10 cellular contexts compared by ENCODE assay signal in genomic region chr21:25428537-25428936, GRCh38.
DNase-seq lines count a peak whose midpoint lies in the region; ATAC-seq and TF ChIP-seq lines count a peak whose summit lies in the region.
"Had no signal": no experiment of that assay in that cellular context is flagged by ENCODE, and none has a peak within 500 bp of the region (broad histone marks: within the 10 kb centered on the region; RNA-seq: fewer than 3 reads in every experiment).

No MANE protein-coding gene starts in this region.

- H3K4me1 ChIP-seq in foreskin keratinocyte: no peaks in the 10 kb centered on the region

- H3K27me3 ChIP-seq in foreskin keratinocyte: peaks cover 22% of the 10 kb centered on the region

- ATAC-seq in GM18861 (IDR thresholded peaks at IDR 0.05; ENCODE audit: unreplicated experiment) (peak; percentile 50), GM21526 (IDR thresholded peaks at IDR 0.05; ENCODE audit: low FRiP score, unreplicated experiment) (peak; percentile 40), HG03442 (IDR thresholded peaks at IDR 0.05; ENCODE audit: unreplicated experiment) (peak; percentile 53), foreskin keratinocyte (peak; percentile 67), HG03457 (IDR thresholded peaks at IDR 0.05; ENCODE audit: unreplicated experiment) (no peak)

- DNase-seq in foreskin keratinocyte: peak in 1 of 2 donors; percentile 24
- no peak for DNase-seq in stimulated activated naive CD4-positive, alpha-beta T cell treated with Interleukin-2 at 50 U/mL for 16 hours (lab: John Stamatoyannopoulos, UW)
- DNase-seq in stimulated activated CD4-positive, alpha-beta T cell treated with anti-CD3 and anti-CD28 coated beads, Interleukin-15, amount 100 ng/mL, for 24 hours: no peak
- DNase-seq: naive B cell; NCI-H226; stimulated activated CD4-positive, alpha-beta T cell treated with anti-CD3 and anti-CD28 coated beads, Interleukin-4, amount 100 ng/mL, for 4 hours had no signal

- no peak overlapping the region for H3K27ac ChIP-seq in foreskin keratinocyte

- TF ChIP-seq CTCF in foreskin keratinocyte (conservative IDR thresholded peaks at IDR 0.05): no peak
